Comparison of ENCODE assay signal across 22 cellular contexts in the genomic region with DNA sequence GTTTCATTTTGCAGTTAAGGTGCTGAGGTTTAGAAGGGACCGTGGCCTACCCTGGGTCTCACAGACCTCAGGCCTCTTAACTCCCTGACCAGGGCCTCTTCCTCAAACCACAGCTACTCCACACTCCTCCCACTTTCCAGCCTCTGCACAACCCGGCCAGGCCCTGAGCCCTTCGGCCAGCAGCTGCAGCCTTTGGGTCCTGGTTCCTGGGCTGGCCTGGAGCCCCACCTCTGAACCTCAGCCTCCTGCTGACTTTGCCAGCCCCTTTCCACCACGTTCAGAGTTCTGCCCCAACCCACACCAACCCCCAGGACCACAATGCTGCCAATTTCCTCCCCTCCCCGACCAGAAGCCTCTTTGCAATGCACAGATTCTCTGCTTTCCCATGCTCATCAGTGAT.
DNase-seq lines count a peak whose midpoint lies in the region; ATAC-seq and TF ChIP-seq lines count a peak whose summit lies in the region.
"Had no signal": no experiment of that assay in that cellular context is flagged by ENCODE, and none has a peak within 500 bp of the region (broad histone marks: within the 10 kb centered on the region; RNA-seq: fewer than 3 reads in every experiment).

No MANE protein-coding gene starts in this region.

- no peak overlapping the region for H3K23ac ChIP-seq in mesenchymal stem cell (ENCODE audit: low read length in 2 of 2)

- H2BK12ac ChIP-seq in mesenchymal stem cell (ENCODE audit: low read length in 2 of 2) = no peak overlapping the region

- WGBS in mesenchymal stem cell = 91% methylated on average over 5 of the region's 5 CpGs

- H2BK15ac ChIP-seq in mesenchymal stem cell (ENCODE audit: low read depth, poor library complexity, severe bottlenecking) = no peak overlapping the region

- no peak overlapping the region for H3K4me3 ChIP-seq in mesenchymal stem cell (ENCODE audit: insufficient read depth in 1 of 2, low read depth in 1 of 2, low read length in 2 of 2)
- H3K4me3 ChIP-seq: esophagus squamous epithelium, gastroesophageal sphincter, lung, Peyer's patch, sigmoid colon had no signal

- TF ChIP-seq CTCF in CD14-positive monocyte (IDR thresholded peaks at IDR 0.05) = no peak
- TF ChIP-seq CTCF in CD4-positive, alpha-beta T cell (IDR thresholded peaks at IDR 0.05) = no peak
- TF ChIP-seq CTCF in natural killer cell (IDR thresholded peaks at IDR 0.05) = no peak

- H3K4me1 Mint-ChIP-seq in CD14-positive monocyte = no peaks in the 10 kb centered on the region
- peaks cover 65% of the 10 kb centered on the region for H3K4me1 Mint-ChIP-seq in CD4-positive, alpha-beta T cell (ENCODE audit: low read depth)
- H3K4me1 Mint-ChIP-seq in activated naive CD8-positive, alpha-beta T cell treated with anti-CD3 and anti-CD28 coated beads for 36 hours = peaks cover 11% of the 10 kb centered on the region
- H3K4me1 Mint-ChIP-seq in natural killer cell = peaks cover 54 to 74% of the 10 kb centered on the region in 2 donors

- H2AFZ ChIP-seq in mesenchymal stem cell (ENCODE audit: low read depth, low read length) = no peak overlapping the region

- H3K27ac Mint-ChIP-seq in CD14-positive monocyte (peak overlapping the region in 5 of 7 donors; percentile 18 to 69 (median 64)), natural killer cell (peak overlapping the region; percentile 59 to 87)
- peak overlapping the region; percentile 74 for H3K27ac Mint-ChIP-seq in CD4-positive, alpha-beta T cell
- peak overlapping the region; percentile 50 for H3K27ac Mint-ChIP-seq in activated naive CD8-positive, alpha-beta T cell treated with anti-CD3 and anti-CD28 coated beads for 36 hours

- H3K9me3 ChIP-seq in CD4-positive, alpha-beta T cell (ENCODE audit: control insufficient read depth, low read length) = no peaks in the 10 kb centered on the region
- no peaks in the 10 kb centered on the region for H3K9me3 ChIP-seq in mesenchymal stem cell (ENCODE audit: control insufficient read depth, low read length)
- H3K9me3 ChIP-seq: esophagus squamous epithelium, gastroesophageal sphincter, Peyer's patch, sigmoid colon had no signal

- no peaks in the 10 kb centered on the region for H3K9me3 Mint-ChIP-seq in CD14-positive monocyte
- no peaks in the 10 kb centered on the region for H3K9me3 Mint-ChIP-seq in CD4-positive, alpha-beta T cell
- no peaks in the 10 kb centered on the region for H3K9me3 Mint-ChIP-seq in activated naive CD8-positive, alpha-beta T cell treated with anti-CD3 and anti-CD28 coated beads for 36 hours
- H3K9me3 Mint-ChIP-seq in natural killer cell = no peaks in the 10 kb centered on the region
- H3K9me3 Mint-ChIP-seq: naive B cell had no signal

- H3K79me1 ChIP-seq in mesenchymal stem cell (replicated peaks; ENCODE audit: low read length, poor library complexity, severe bottlenecking) = peaks cover 63% of the 10 kb centered on the region

- no peak overlapping the region for H4K8ac ChIP-seq in mesenchymal stem cell (ENCODE audit: low read length)

- intact Hi-C loops in CD14-positive monocyte (cut with micrococcal nuclease) (no loop called here), natural killer cell (cut with micrococcal nuclease) (no loop called here)
- intact Hi-C loops in CD4-positive, alpha-beta T cell (cut with DNase I, micrococcal nuclease) = no loop called here

- H3K36me3 Mint-ChIP-seq in CD14-positive monocyte = peaks cover 84 to 91% of the 10 kb centered on the region in 2 donors
- H3K36me3 Mint-ChIP-seq in CD4-positive, alpha-beta T cell (ENCODE audit: low read depth) = peaks cover 94% of the 10 kb centered on the region
- peaks cover 32% of the 10 kb centered on the region for H3K36me3 Mint-ChIP-seq in activated naive CD8-positive, alpha-beta T cell treated with anti-CD3 and anti-CD28 coated beads for 36 hours
- peaks cover 10% of the 10 kb centered on the region for H3K36me3 Mint-ChIP-seq in natural killer cell

- H3K4me3 Mint-ChIP-seq in CD14-positive monocyte (no peak overlapping the region), natural killer cell (peak overlapping the region; percentile 47)
- H3K4me3 Mint-ChIP-seq in CD4-positive, alpha-beta T cell = no peak overlapping the region
- H3K4me3 Mint-ChIP-seq in activated naive CD8-positive, alpha-beta T cell treated with anti-CD3 and anti-CD28 coated beads for 36 hours = no peak overlapping the region
- H3K4me3 Mint-ChIP-seq: naive B cell had no signal

- H3K14ac ChIP-seq in mesenchymal stem cell (ENCODE audit: low read length in 2 of 2) = no peak overlapping the region

- POLR2A ChIA-PET in CD4-positive, alpha-beta T cell (lab: Charles Lee) = no interaction called here

- no peak for ATAC-seq in CD4-positive, alpha-beta T cell (ENCODE audit: poor library complexity)
- peak in 1 of 3 donors; percentile 30 for ATAC-seq in natural killer cell
- ATAC-seq in HG02884 (IDR thresholded peaks at IDR 0.05; ENCODE audit: unreplicated experiment) = no peak
- ATAC-seq: gastroesophageal sphincter had no signal

- no peak overlapping the region for H2BK5ac ChIP-seq in mesenchymal stem cell (ENCODE audit: low read depth, low read length, poor library complexity, severe bottlenecking)

- H3K9ac ChIP-seq in mesenchymal stem cell (ENCODE audit: low read length) = no peak overlapping the region

- peaks cover 60 to 87% of the 10 kb centered on the region in 2 experiments for H3K36me3 ChIP-seq in mesenchymal stem cell (ENCODE audit: control insufficient read depth in 1 of 2, insufficient read depth in 2 of 2, low read depth in 1 of 2, low read length in 2 of 2)

- H2AK5ac ChIP-seq in mesenchymal stem cell (ENCODE audit: low read length, severe bottlenecking) = no peak overlapping the region

- H4K91ac ChIP-seq in mesenchymal stem cell (ENCODE audit: low read length) = no peak overlapping the region

- no peak overlapping the region for H3K4ac ChIP-seq in mesenchymal stem cell (ENCODE audit: low read depth in 1 of 2, low read length in 2 of 2)

- H3K4me2 ChIP-seq in mesenchymal stem cell (ENCODE audit: low read length, poor library complexity, severe bottlenecking) = no peak overlapping the region

- CTCF ChIA-PET in CD4-positive, alpha-beta T cell (lab: Charles Lee) = no interaction called here

- peaks cover 0 to 2% (median 1%) of the 10 kb centered on the region in 3 donors for H3K27me3 Mint-ChIP-seq in CD14-positive monocyte (ENCODE audit: low read depth in 3 of 3)
- H3K27me3 Mint-ChIP-seq in CD4-positive, alpha-beta T cell = no peaks in the 10 kb centered on the region
- no peaks in the 10 kb centered on the region for H3K27me3 Mint-ChIP-seq in activated naive CD8-positive, alpha-beta T cell treated with anti-CD3 and anti-CD28 coated beads for 36 hours
- no peaks in the 10 kb centered on the region for H3K27me3 Mint-ChIP-seq in natural killer cell (ENCODE audit: low read depth in 2 of 2)
- H3K27me3 Mint-ChIP-seq: naive B cell had no signal

- H2BK120ac ChIP-seq in mesenchymal stem cell (ENCODE audit: low read depth, low read length) = no peak overlapping the region

- DNase-seq in CD14-positive monocyte (ENCODE audit: low spot score) (no peak), natural killer cell (no peak), Ammon's horn (ENCODE audit: low spot score) (no peak), mesenchymal stem cell (no peak)
- no peak for DNase-seq in CD4-positive, alpha-beta T cell
- DNase-seq in activated naive CD8-positive, alpha-beta T cell treated with anti-CD3 and anti-CD28 coated beads for 36 hours = no peak
- DNase-seq: activated CD4-positive, alpha-beta T cell treated with anti-CD3 and anti-CD28 coated beads for 1 hour; activated effector memory CD4-positive, alpha-beta T cell treated with Interleukin-2 at 50 U/mL for 16 hours; cerebellar nuclear complex; effector memory CD4-positive, alpha-beta T cell; EL; esophagus squamous epithelium; naive B cell; NCI-H1092 treated with DMSO at 0.1 percent for 48 hours; NCI-H2029 treated with DMSO at 0.1 percent for 48 hours; NK-92 treated with Interleukin-12 subunit alpha and Interleukin-12 subunit beta, amount 100 ng/mL, for 24 hours; trophoblast cell had no signal

- H3K4me1 ChIP-seq in mesenchymal stem cell (ENCODE audit: control insufficient read depth, insufficient read depth, low read depth, low read length) = peaks cover 4% of the 10 kb centered on the region
- H3K4me1 ChIP-seq: gastroesophageal sphincter, Peyer's patch had no signal

- no peaks in the 10 kb centered on the region for H3K27me3 ChIP-seq in CD4-positive, alpha-beta T cell (ENCODE audit: control insufficient read depth, insufficient read depth, low read length)
- H3K27me3 ChIP-seq in mesenchymal stem cell (ENCODE audit: control insufficient read depth in 1 of 2, insufficient read depth in 1 of 2, low read length in 2 of 2) = no peaks in the 10 kb centered on the region
- H3K27me3 ChIP-seq: esophagus squamous epithelium, gastroesophageal sphincter, Peyer's patch, sigmoid colon had no signal

- no peak overlapping the region for H3K27ac ChIP-seq in CD4-positive, alpha-beta T cell (ENCODE audit: low read depth, low read length)
- H3K27ac ChIP-seq in mesenchymal stem cell (ENCODE audit: low read length, poor library complexity, severe bottlenecking) = no peak overlapping the region
- H3K27ac ChIP-seq: esophagus squamous epithelium, gastroesophageal sphincter, Peyer's patch, sigmoid colon had no signal

- no peak overlapping the region for H3K18ac ChIP-seq in mesenchymal stem cell (ENCODE audit: low read depth in 1 of 2, low read length in 2 of 2)
